Comparison of ENCODE assay signal across 15 cellular contexts in genomic region chr14:61756135-61756534, GRCh38. TPM values are rescaled to one million over a fixed set of nuclear protein-coding genes. Genes with fewer than 3 reads are reported as not detected.
"Had no signal": no experiment of that assay in that cellular context is flagged by ENCODE, and none has a peak within 500 bp of the region (broad histone marks: within the 10 kb centered on the region; RNA-seq: fewer than 3 reads in every experiment).

No MANE protein-coding gene starts in this region.

- FAIRE-seq: endometrium had no signal

- H3K27me3 ChIP-seq: neutrophil had no signal

- H3K36me3 ChIP-seq: left ventricle myocardium inferior, neutrophil, thoracic aorta had no signal

- H3K4me3 Mint-ChIP-seq: activated naive CD8-positive, alpha-beta T cell; brain; memory B cell; natural killer cell had no signal

- H3K27ac ChIP-seq: left ventricle myocardium inferior, neutrophil, thoracic aorta had no signal

- H3K36me3 Mint-ChIP-seq: brain, memory B cell, natural killer cell had no signal

- H3K9me3 ChIP-seq: left ventricle myocardium inferior, neutrophil, thoracic aorta had no signal

- ATAC-seq: esophagus mucosa, natural killer cell had no signal

- DNase-seq: activated gamma-delta T cell; amygdala; cerebellar nuclear complex; left ventricle myocardium inferior; natural killer cell; stimulated activated CD4-positive, alpha-beta T cell treated with anti-CD3 and anti-CD28 coated beads, Interleukin-12 subunit alpha, Interleukin-12 subunit beta, amount 100 ng/mL, for 4 hours; stimulated activated CD4-positive, alpha-beta T cell treated with anti-CD3 and anti-CD28 coated beads, Interleukin-2, amount 100 ng/mL, for 24 hours; T-helper 9 cell had no signal

- H3K27me3 Mint-ChIP-seq: memory B cell had no signal

- H3K4me3 ChIP-seq: left ventricle myocardium inferior, thoracic aorta had no signal

- H3K27ac Mint-ChIP-seq: activated naive CD8-positive, alpha-beta T cell; memory B cell; natural killer cell had no signal

- H3K9me3 Mint-ChIP-seq: memory B cell, natural killer cell had no signal

RNA-seq across cellular contexts. Expression of gene SYT16, which starts 56.4 kb away (rescaled TPM):
- total RNA-seq: left ventricle myocardium inferior, thoracic aorta had no signal
